9 cellular contexts compared by ENCODE assay signal in the genomic region with DNA sequence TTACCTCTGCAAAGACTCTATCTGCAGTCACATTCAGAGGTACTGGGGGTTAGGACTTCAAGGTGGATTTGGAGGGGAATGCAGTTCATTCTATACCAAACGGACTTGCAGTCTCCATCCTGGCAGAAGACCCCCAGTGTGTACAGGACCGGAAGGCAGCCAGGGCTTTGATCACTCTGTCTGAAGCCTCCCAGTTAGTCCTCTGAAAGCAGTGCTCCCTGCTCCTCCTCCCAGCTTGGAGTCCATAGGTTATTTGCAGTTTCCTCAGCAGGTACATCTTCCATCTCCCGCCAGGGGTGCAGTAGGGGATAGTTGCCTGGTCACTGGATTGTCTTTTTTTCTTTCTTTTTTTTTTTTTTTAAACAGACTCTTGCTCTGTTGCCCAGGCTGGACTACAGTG.
"Had no signal": no experiment of that assay in that cellular context is flagged by ENCODE, and none has a peak within 500 bp of the region (broad histone marks: within the 10 kb centered on the region; RNA-seq: fewer than 3 reads in every experiment).

No MANE protein-coding gene starts in this region.

- ATAC-seq: HCT116 had no signal

- H3K9me3 ChIP-seq: HAP-1 had no signal

- DNase-seq: GM23248, GOT3, H7, HFFc6, IMR-90, KBM-7 had no signal

- H3K27ac ChIP-seq: GM23248, HL-60 had no signal

- H3K4me1 ChIP-seq: HAP-1 had no signal

- H2AFZ ChIP-seq: GM23248 had no signal

- H3K4me3 ChIP-seq: GM23248, HAP-1 had no signal

- H3K36me3 ChIP-seq: HAP-1 had no signal

- H3K9ac ChIP-seq: GM23248 had no signal
